Comparison of ENCODE assay signal across 31 cellular contexts in genomic region chr16:3015865-3016521, GRCh38. TPM values are rescaled to one million over a fixed set of nuclear protein-coding genes. Genes with fewer than 3 reads are reported as not detected.
A peak's percentile ranks its signal among the peaks of the same experiment; 100 is the strongest.
DNase-seq lines count a peak whose midpoint lies in the region; ATAC-seq and TF ChIP-seq lines count a peak whose summit lies in the region.
"Had no signal": no experiment of that assay in that cellular context is flagged by ENCODE, and none has a peak within 500 bp of the region (broad histone marks: within the 10 kb centered on the region; RNA-seq: fewer than 3 reads in every experiment).

No MANE protein-coding gene starts in this region.

- H2BK5ac ChIP-seq in trophoblast cell (ENCODE audit: low read depth, low read length, poor library complexity): no peak overlapping the region

- H3K4me3 ChIP-seq in hepatocyte: no peak overlapping the region
- no peak overlapping the region for H3K4me3 ChIP-seq in trophoblast cell (ENCODE audit: low read depth, low read length)
- H3K4me3 ChIP-seq: ascending aorta, coronary artery, esophagus muscularis mucosa, heart right ventricle, prostate gland, sigmoid colon, thoracic aorta had no signal

- no peak overlapping the region for H3K23ac ChIP-seq in trophoblast cell (ENCODE audit: low read length)

- no peak overlapping the region for H4K91ac ChIP-seq in trophoblast cell (ENCODE audit: low read depth, low read length)

- no peak overlapping the region for H4K12ac ChIP-seq in trophoblast cell (ENCODE audit: low read depth, low read length)

- no peak overlapping the region for H2BK12ac ChIP-seq in trophoblast cell (ENCODE audit: low read length)

- H2BK120ac ChIP-seq in trophoblast cell (ENCODE audit: insufficient read depth, low read length, poor library complexity): no peak overlapping the region

- DNase-seq in OCI-M1 (lab: John Stamatoyannopoulos, UW) (peak; percentile 30), hepatocyte (ENCODE audit: low spot score) (no peak), trophoblast cell (no peak), Right ventricle myocardium superior (no peak), NCI-H1105 treated with DMSO at 0.1 percent for 48 hours (lab: John Stamatoyannopoulos, UW) (no peak)
- no peak for DNase-seq in activated T-helper 2 cell treated with anti-CD3 and anti-CD28 coated beads, Interferon-gamma antibody, Interleukin-2, Interleukin-4, amounts not matched to agents 10 μg/mL and 5 μg/mL and 100 μg/mL, durations not matched to agents 14 hours and 24 hours and 36 hours (ENCODE audit: low spot score)
- DNase-seq: activated CD4-positive, alpha-beta T cell treated with anti-CD3 and anti-CD28 coated beads for 4 hours; activated CD8-positive, alpha-beta memory T cell treated with anti-CD3 and anti-CD28 coated beads for 24 hours; activated gamma-delta T cell; activated naive CD8-positive, alpha-beta T cell treated with anti-CD3 and anti-CD28 coated beads, Interleukin-2, amount 10 ng/mL, durations not matched to agents 7 days and 5 days; activated T-cell treated with anti-CD3 and anti-CD28 coated beads, Interleukin-2, amount 50 U/mL, for 1 hour; CD4-positive, CD25-positive, alpha-beta regulatory T cell; effector memory CD8-positive, alpha-beta T cell; foreskin melanocyte; heart right ventricle; immature natural killer cell; MV-4-11; NCI-H146; sigmoid colon; SK-N-SH; stimulated activated CD4-positive, alpha-beta T cell treated with anti-CD3 and anti-CD28 coated beads, Interleukin-15, amount 100 ng/mL, for 24 hours; stimulated activated naive CD8-positive, alpha-beta T cell treated with anti-CD3 and anti-CD28 coated beads, Interleukin-15, Interleukin-2, amounts not matched to agents 100 U/mL and 50 U/mL, for 24 hours had no signal

- H3K9me2 ChIP-seq in hepatocyte (replicated peaks; ENCODE audit: insufficient read depth): no peaks in the 10 kb centered on the region
- H3K9me2 ChIP-seq: SK-N-SH had no signal

- H3K14ac ChIP-seq in trophoblast cell (ENCODE audit: low read length): no peak overlapping the region

- H3K79me2 ChIP-seq in hepatocyte (peaks cover 28% of the 10 kb centered on the region), trophoblast cell (ENCODE audit: control insufficient read depth, insufficient read depth, low read length, poor library complexity) (peaks cover 25% of the 10 kb centered on the region)

- H3K9ac ChIP-seq in trophoblast cell (ENCODE audit: low read length): no peak overlapping the region
- H3K9ac ChIP-seq: SK-N-SH had no signal

- H2AFZ ChIP-seq in hepatocyte (no peak overlapping the region), trophoblast cell (ENCODE audit: insufficient read depth, low read length, poor library complexity) (no peak overlapping the region)

- H2AK5ac ChIP-seq in trophoblast cell (ENCODE audit: low read length): no peak overlapping the region

- H3K4ac ChIP-seq in trophoblast cell (ENCODE audit: low read depth, low read length): peak overlapping the region; percentile 0

- peaks cover 7% of the 10 kb centered on the region for H3K27me3 ChIP-seq in hepatocyte
- H3K27me3 ChIP-seq in trophoblast cell (ENCODE audit: insufficient read depth, low read length): no peaks in the 10 kb centered on the region

- no peak overlapping the region for H3K27ac ChIP-seq in hepatocyte
- no peak overlapping the region for H3K27ac ChIP-seq in trophoblast cell (ENCODE audit: low read depth, low read length)
- H3K27ac ChIP-seq: ascending aorta, coronary artery, esophagus muscularis mucosa, heart right ventricle, prostate gland, sigmoid colon, thoracic aorta had no signal

- WGBS in hepatocyte (ENCODE audit: low lambda C conversion rate, missing lambda C conversion rate): 79% methylated on average over 13 of the region's 13 CpGs
- WGBS in trophoblast cell (ENCODE audit: extremely low coverage, insufficient coverage, insufficient read length): no CpG with 5 or more reads among the region's 13 CpGs

- H3K36me3 Mint-ChIP-seq in activated T-helper 2 cell treated with anti-CD3 and anti-CD28 coated beads, Interferon-gamma antibody, Interleukin-2, Interleukin-4, amounts not matched to agents 10 μg/mL and 5 μg/mL and 100 μg/mL, durations not matched to agents 14 hours and 24 hours and 36 hours (ENCODE audit: low read depth): no peaks in the 10 kb centered on the region
- H3K36me3 Mint-ChIP-seq: activated naive CD8-positive, alpha-beta T cell treated with anti-CD3 and anti-CD28 coated beads, Interleukin-2, amount 10 ng/mL, durations not matched to agents 7 days and 5 days; CD4-positive, CD25-positive, alpha-beta regulatory T cell; immature natural killer cell had no signal

- H3K36me3 ChIP-seq in hepatocyte (replicated peaks; ENCODE audit: insufficient read depth, low read depth) (no peaks in the 10 kb centered on the region), trophoblast cell (ENCODE audit: control insufficient read depth in 1 of 2, insufficient read depth in 2 of 2, low read length in 2 of 2) (peaks cover 18 to 23% of the 10 kb centered on the region in 2 experiments)
- H3K36me3 ChIP-seq: ascending aorta, esophagus muscularis mucosa, heart right ventricle, prostate gland, sigmoid colon, thoracic aorta had no signal

- peaks cover 5% of the 10 kb centered on the region for H3K4me1 Mint-ChIP-seq in activated T-helper 2 cell treated with anti-CD3 and anti-CD28 coated beads, Interferon-gamma antibody, Interleukin-2, Interleukin-4, amounts not matched to agents 10 μg/mL and 5 μg/mL and 100 μg/mL, durations not matched to agents 14 hours and 24 hours and 36 hours (ENCODE audit: low read depth)

- intact Hi-C loops in Right ventricle myocardium superior (cut with DNase I): no loop called here
- intact Hi-C loops in activated T-helper 2 cell treated with anti-CD3 and anti-CD28 coated beads, Interferon-gamma antibody, Interleukin-2, Interleukin-4, amounts not matched to agents 10 μg/mL and 5 μg/mL and 100 μg/mL, durations not matched to agents 14 hours and 24 hours and 36 hours (cut with micrococcal nuclease): no loop called here

- peaks cover 6% of the 10 kb centered on the region for H4K20me1 ChIP-seq in hepatocyte (ENCODE audit: insufficient read depth, poor library complexity, severe bottlenecking)

- H3K4me2 ChIP-seq in hepatocyte (peak overlapping the region; percentile 57), trophoblast cell (ENCODE audit: low read length) (peak overlapping the region; percentile 27)
- H3K4me2 ChIP-seq: SK-N-SH had no signal

- no peak overlapping the region for H3K4me3 Mint-ChIP-seq in activated T-helper 2 cell treated with anti-CD3 and anti-CD28 coated beads, Interferon-gamma antibody, Interleukin-2, Interleukin-4, amounts not matched to agents 10 μg/mL and 5 μg/mL and 100 μg/mL, durations not matched to agents 14 hours and 24 hours and 36 hours (ENCODE audit: low read depth)
- H3K4me3 Mint-ChIP-seq: activated naive CD8-positive, alpha-beta T cell treated with anti-CD3 and anti-CD28 coated beads, Interleukin-2, amount 10 ng/mL, durations not matched to agents 7 days and 5 days; effector memory CD8-positive, alpha-beta T cell; immature natural killer cell; T-helper 1 cell treated with Interleukin-12 subunit alpha and Interleukin-12 subunit beta and Interleukin-4 antibody, amounts not matched to agents 30 μg/mL and 1 μg/mL, for 36 hours had no signal

- no peak overlapping the region for H3K27ac Mint-ChIP-seq in activated T-helper 2 cell treated with anti-CD3 and anti-CD28 coated beads, Interferon-gamma antibody, Interleukin-2, Interleukin-4, amounts not matched to agents 10 μg/mL and 5 μg/mL and 100 μg/mL, durations not matched to agents 14 hours and 24 hours and 36 hours
- H3K27ac Mint-ChIP-seq: activated naive CD8-positive, alpha-beta T cell treated with anti-CD3 and anti-CD28 coated beads, Interleukin-2, amount 10 ng/mL, durations not matched to agents 7 days and 5 days; CD4-positive, CD25-positive, alpha-beta regulatory T cell; effector memory CD8-positive, alpha-beta T cell; immature natural killer cell; T-helper 1 cell treated with Interleukin-12 subunit alpha and Interleukin-12 subunit beta and Interleukin-4 antibody, amounts not matched to agents 30 μg/mL and 1 μg/mL, for 36 hours had no signal

- H3K9me3 ChIP-seq in hepatocyte (ENCODE audit: low read depth) (no peaks in the 10 kb centered on the region), trophoblast cell (ENCODE audit: insufficient read depth, low read depth, low read length) (peaks cover 3% of the 10 kb centered on the region)
- H3K9me3 ChIP-seq: ascending aorta, esophagus muscularis mucosa, heart right ventricle, prostate gland, sigmoid colon, SK-N-SH, thoracic aorta had no signal

- no peaks in the 10 kb centered on the region for H3K9me3 Mint-ChIP-seq in activated T-helper 2 cell treated with anti-CD3 and anti-CD28 coated beads, Interferon-gamma antibody, Interleukin-2, Interleukin-4, amounts not matched to agents 10 μg/mL and 5 μg/mL and 100 μg/mL, durations not matched to agents 14 hours and 24 hours and 36 hours
- H3K9me3 Mint-ChIP-seq: activated naive CD8-positive, alpha-beta T cell treated with anti-CD3 and anti-CD28 coated beads, Interleukin-2, amount 10 ng/mL, durations not matched to agents 7 days and 5 days; CD4-positive, CD25-positive, alpha-beta regulatory T cell; effector memory CD8-positive, alpha-beta T cell; immature natural killer cell; T-helper 1 cell treated with Interleukin-12 subunit alpha and Interleukin-12 subunit beta and Interleukin-4 antibody, amounts not matched to agents 30 μg/mL and 1 μg/mL, for 36 hours had no signal

- peaks cover 24% of the 10 kb centered on the region for H3K27me3 Mint-ChIP-seq in activated T-helper 2 cell treated with anti-CD3 and anti-CD28 coated beads, Interferon-gamma antibody, Interleukin-2, Interleukin-4, amounts not matched to agents 10 μg/mL and 5 μg/mL and 100 μg/mL, durations not matched to agents 14 hours and 24 hours and 36 hours (ENCODE audit: low read depth)

- H3K18ac ChIP-seq in trophoblast cell (ENCODE audit: low read length): no peak overlapping the region

- TF ChIP-seq CTCF in hepatocyte (IDR thresholded peaks at IDR 0.05; ENCODE audit: poor library complexity): no peak

- peaks cover 30% of the 10 kb centered on the region for H3K79me1 ChIP-seq in trophoblast cell (ENCODE audit: low read length)

- no peak overlapping the region for H4K8ac ChIP-seq in trophoblast cell (ENCODE audit: low read depth, low read length)

- ATAC-seq in Right ventricle myocardium superior (ENCODE audit: poor library complexity): no peak
- ATAC-seq: effector memory CD8-positive, alpha-beta T cell; heart right ventricle; stimulated activated naive CD8-positive, alpha-beta T cell treated with anti-CD3 and anti-CD28 coated beads, Interleukin-15, Interleukin-2, amounts not matched to agents 100 U/mL and 50 U/mL, for 24 hours had no signal

- peaks cover 25% of the 10 kb centered on the region for H3K4me1 ChIP-seq in hepatocyte (ENCODE audit: insufficient read depth)
- H3K4me1 ChIP-seq in trophoblast cell (ENCODE audit: control insufficient read depth in 1 of 2, insufficient read depth in 2 of 2, low read length in 2 of 2): peaks cover 32 to 50% of the 10 kb centered on the region in 2 experiments
- H3K4me1 ChIP-seq: prostate gland had no signal

RNA-seq across cellular contexts. Expression of gene CLDN6, which starts 2.0 kb away (rescaled TPM):
- 258 and 297 TPM in 2 replicates for total RNA-seq in hepatocyte
- 568 and 574 TPM in 2 replicates for polyA plus RNA-seq in hepatocyte
- 719 and 729 TPM in 2 replicates for polyA plus RNA-seq in trophoblast cell (2013)
- not detected for total RNA-seq in Right ventricle myocardium superior
- not detected in 2 replicates for total RNA-seq in activated T-helper 2 cell treated with anti-CD3 and anti-CD28 coated beads, Interferon-gamma antibody, Interleukin-2, Interleukin-4, amounts not matched to agents 10 μg/mL and 5 μg/mL and 100 μg/mL, durations not matched to agents 14 hours and 24 hours and 36 hours
- total RNA-seq: activated naive CD8-positive, alpha-beta T cell treated with anti-CD3 and anti-CD28 coated beads, Interleukin-2, amount 10 ng/mL, durations not matched to agents 7 days and 5 days; ascending aorta; CD4-positive, CD25-positive, alpha-beta regulatory T cell; esophagus muscularis mucosa; NCI-H460; OCI-LY7; sigmoid colon; thoracic aorta had no signal
- polyA plus RNA-seq: CD4-positive, CD25-positive, alpha-beta regulatory T cell; immature natural killer cell; sigmoid colon had no signal

RNA-seq across cellular contexts. Expression of gene CLDN9, which starts 3.3 kb away (rescaled TPM):
- total RNA-seq in hepatocyte: 2.0 and 3.5 TPM in 2 replicates
- polyA plus RNA-seq in hepatocyte: 8.9 and 9.0 TPM in 2 replicates
- polyA plus RNA-seq in trophoblast cell (2013): 0.40 and 0.62 TPM in 2 replicates
- total RNA-seq in Right ventricle myocardium superior: 0.73 TPM
- 0.11 and 0.14 TPM in 2 replicates for total RNA-seq in activated T-helper 2 cell treated with anti-CD3 and anti-CD28 coated beads, Interferon-gamma antibody, Interleukin-2, Interleukin-4, amounts not matched to agents 10 μg/mL and 5 μg/mL and 100 μg/mL, durations not matched to agents 14 hours and 24 hours and 36 hours
- total RNA-seq: activated naive CD8-positive, alpha-beta T cell treated with anti-CD3 and anti-CD28 coated beads, Interleukin-2, amount 10 ng/mL, durations not matched to agents 7 days and 5 days; ascending aorta; CD4-positive, CD25-positive, alpha-beta regulatory T cell; LHCN-M2; sigmoid colon had no signal
- polyA plus RNA-seq: CD4-positive, CD25-positive, alpha-beta regulatory T cell; immature natural killer cell had no signal

RNA-seq across cellular contexts. Expression of gene TNFRSF12A, which starts 4.2 kb away (rescaled TPM):
- total RNA-seq in hepatocyte: 126 and 127 TPM in 2 replicates
- 385 and 452 TPM in 2 replicates for polyA plus RNA-seq in hepatocyte
- polyA plus RNA-seq in trophoblast cell (2013): 120 and 121 TPM in 2 replicates
- 29.4 TPM for total RNA-seq in Right ventricle myocardium superior
- 9.6 and 11.6 TPM in 2 replicates for total RNA-seq in activated T-helper 2 cell treated with anti-CD3 and anti-CD28 coated beads, Interferon-gamma antibody, Interleukin-2, Interleukin-4, amounts not matched to agents 10 μg/mL and 5 μg/mL and 100 μg/mL, durations not matched to agents 14 hours and 24 hours and 36 hours

RNA-seq across cellular contexts. Expression of gene HCFC1R1, which starts 7.7 kb away (rescaled TPM):
- total RNA-seq in hepatocyte (19.7 and 35.7 TPM in 2 replicates), Right ventricle myocardium superior (53.5 TPM)
- 158 and 201 TPM in 2 replicates for polyA plus RNA-seq in hepatocyte
- 124 TPM in 2 replicates for polyA plus RNA-seq in trophoblast cell (2013)
- 29.9 and 30.3 TPM in 2 replicates for total RNA-seq in activated T-helper 2 cell treated with anti-CD3 and anti-CD28 coated beads, Interferon-gamma antibody, Interleukin-2, Interleukin-4, amounts not matched to agents 10 μg/mL and 5 μg/mL and 100 μg/mL, durations not matched to agents 14 hours and 24 hours and 36 hours

RNA-seq across cellular contexts. Expression of gene THOC6, which starts 7.8 kb away (rescaled TPM):
- total RNA-seq in hepatocyte (35.6 and 41.2 TPM in 2 replicates), Right ventricle myocardium superior (11.0 TPM)
- polyA plus RNA-seq in hepatocyte: 79.4 and 86.2 TPM in 2 replicates
- polyA plus RNA-seq in trophoblast cell (2013): 26.2 and 26.7 TPM in 2 replicates
- 59.0 and 59.1 TPM in 2 replicates for total RNA-seq in activated T-helper 2 cell treated with anti-CD3 and anti-CD28 coated beads, Interferon-gamma antibody, Interleukin-2, Interleukin-4, amounts not matched to agents 10 μg/mL and 5 μg/mL and 100 μg/mL, durations not matched to agents 14 hours and 24 hours and 36 hours

Comparison
In these comparisons a context has a peak if more than half of its experiments do, and no peak if none do; other contexts are left out.
1. RNA of gene CLDN6, which starts 2.0 kb away (total RNA-seq): 258 to 297 TPM in hepatocyte; not detected in activated T-helper 2 cell treated with anti-CD3 and anti-CD28 coated beads, Interferon-gamma antibody, Interleukin-2, Interleukin-4, amounts not matched to agents 10 μg/mL and 5 μg/mL and 100 μg/mL, durations not matched to agents 14 hours and 24 hours and 36 hours and not detected in Right ventricle myocardium superior (single experiment); every median in the first group is over 100 times any median in the second.